ENCODE assay signal across 31 cellular contexts in genomic region chr5:135491038-135491551, GRCh38. TPM values are rescaled to one million over a fixed set of nuclear protein-coding genes. Genes with fewer than 3 reads are reported as not detected.
DNase-seq lines count a peak whose midpoint lies in the region; FAIRE-seq and TF ChIP-seq lines count a peak whose summit lies in the region.
"Had no signal": no experiment of that assay in that cellular context is flagged by ENCODE, and none has a peak within 500 bp of the region (broad histone marks: within the 10 kb centered on the region; RNA-seq: fewer than 3 reads in every experiment).

No MANE protein-coding gene starts in this region.

- H3K79me2 ChIP-seq in keratinocyte (ENCODE audit: control insufficient read depth, insufficient read depth, low read length) = no peaks in the 10 kb centered on the region

- H3K4me1 ChIP-seq in keratinocyte (ENCODE audit: control insufficient read depth, extremely low read depth, insufficient read depth, low read length) (peaks cover 43% of the 10 kb centered on the region), sigmoid colon (peaks cover 0 to 26% (median 23%) of the 10 kb centered on the region in 4 donors), vagina (peaks cover 43% of the 10 kb centered on the region)
- H3K4me1 ChIP-seq: prostate gland had no signal

- WGBS in sigmoid colon, 2 donors = 24 to 25% methylated on average over 14 of the region's 14 CpGs

- H3K9me3 ChIP-seq in keratinocyte (ENCODE audit: control insufficient read depth, low read depth, low read length) (no peaks in the 10 kb centered on the region), sigmoid colon (no peaks in the 10 kb centered on the region), vagina (no peaks in the 10 kb centered on the region)
- H3K9me3 ChIP-seq: MG63, prostate gland, testis had no signal

- FAIRE-seq in keratinocyte (lab: Jason Lieb, UNC) = peak; percentile 23
- FAIRE-seq: A204.1 had no signal

- peak overlapping the region; percentile 65 for H3K4me2 ChIP-seq in keratinocyte (ENCODE audit: control insufficient read depth, extremely low read depth, insufficient read depth, low read depth, low read length)
- H3K4me2 ChIP-seq: PC-9 had no signal

- no peak overlapping the region for H3K4me3 ChIP-seq in keratinocyte (ENCODE audit: control insufficient read depth in 2 of 3, extremely low read depth in 1 of 3, insufficient read depth in 2 of 3, low read depth in 1 of 3, low read length in 3 of 3)
- H3K4me3 ChIP-seq in sigmoid colon = no peak overlapping the region
- no peak overlapping the region for H3K4me3 ChIP-seq in vagina
- H3K4me3 ChIP-seq: dorsolateral prefrontal cortex, MG63, PC-9, prostate gland had no signal

- H3K36me3 ChIP-seq in keratinocyte (ENCODE audit: control insufficient read depth in 2 of 2, extremely low read depth in 1 of 2, insufficient read depth in 2 of 2, low read length in 2 of 2) (no peaks in the 10 kb centered on the region), sigmoid colon (no peaks in the 10 kb centered on the region), vagina (no peaks in the 10 kb centered on the region)
- H3K36me3 ChIP-seq: MG63, prostate gland had no signal

- no peaks in the 10 kb centered on the region for H4K20me1 ChIP-seq in keratinocyte (ENCODE audit: control insufficient read depth, extremely low read depth, insufficient read depth, low read length)

- H3K27me3 ChIP-seq in keratinocyte (ENCODE audit: control insufficient read depth, extremely low read depth, insufficient read depth, low read length) (no peaks in the 10 kb centered on the region), sigmoid colon (peaks cover 13 to 69% (median 60%) of the 10 kb centered on the region in 3 donors), vagina (no peaks in the 10 kb centered on the region)
- H3K27me3 ChIP-seq: MG63, testis had no signal

- intact Hi-C loops in sigmoid colon (cut with DNase I) = no loop called here
- intact Hi-C loops in vagina (cut with DNase I) = no loop called here

- TF ChIP-seq EP300 in sigmoid colon (IDR thresholded peaks at IDR 0.05) = no peak

- H3K9me1 ChIP-seq in keratinocyte (ENCODE audit: control insufficient read depth, extremely low read depth, insufficient read depth, low read length) = peaks cover 4% of the 10 kb centered on the region

- TF ChIP-seq POLR2A in sigmoid colon (IDR thresholded peaks at IDR 0.05) = no peak
- no peak for TF ChIP-seq POLR2A in vagina (IDR thresholded peaks at IDR 0.05)

- dilution Hi-C loops in keratinocyte (cut with MboI; ENCODE audit: extremely low pct_ligation_motif_present, low sequenced_read_pairs) = no loop called here

- no peak overlapping the region for H3K27ac ChIP-seq in keratinocyte (ENCODE audit: control insufficient read depth, insufficient read depth, low read length)
- no peak overlapping the region for H3K27ac ChIP-seq in sigmoid colon
- no peak overlapping the region for H3K27ac ChIP-seq in vagina
- H3K27ac ChIP-seq: dorsolateral prefrontal cortex, PC-9, prostate gland, testis, VCaP had no signal

- peak; percentile 56 for DNase-seq in activated effector memory CD4-positive, alpha-beta T cell treated with anti-CD3 and anti-CD28 coated beads, Interleukin-2, amount 50 U/mL, for 16 hours
- no peak for DNase-seq in activated effector memory CD4-positive, alpha-beta T cell treated with Interleukin-2 at 50 U/mL for 16 hours
- DNase-seq in ecto neural progenitor cell (ENCODE audit: low spot score) (peak; percentile 51), keratinocyte (ENCODE audit: low read depth, low spot score) (no peak), sigmoid colon (no peak), vagina (ENCODE audit: extremely low spot score in 2 of 2) (no peak), SHP77 (lab: John Stamatoyannopoulos, UW) (no peak), hypothalamus (lab: John Stamatoyannopoulos, UW) (no peak)
- DNase-seq: activated CD4-positive, alpha-beta T cell treated with anti-CD3 and anti-CD28 coated beads, Interleukin-2, amount 50 U/mL, for 1 hour; activated naive CD4-positive, alpha-beta T cell treated with anti-CD3 and anti-CD28 coated beads, Interleukin-2, amount 10 ng/mL, durations not matched to agents 7 days and 5 days; activated T-cell treated with anti-CD3 and anti-CD28 coated beads, Interleukin-2, amount 50 U/mL, for 72 hours; CD4-positive, alpha-beta T cell; cerebellar nuclear complex; dorsolateral prefrontal cortex; GOT3; KG1; MG63; NK-92 treated with Interleukin-12 subunit alpha and Interleukin-12 subunit beta, amount 100 ng/mL, for 24 hours; stimulated activated naive CD4-positive, alpha-beta T cell treated with Interleukin-2 at 50 U/mL for 16 hours; SW 1271; T-helper 9 cell; testis had no signal

- H2AFZ ChIP-seq in keratinocyte (ENCODE audit: control insufficient read depth, low read length) = no peak overlapping the region
- H2AFZ ChIP-seq: PC-9 had no signal

- TF ChIP-seq CTCF in keratinocyte (optimal IDR thresholded peaks at IDR 0.05 in 1 of 3, IDR thresholded peaks at IDR 0.05 in 1 of 3, conservative IDR thresholded peaks at IDR 0.05 in 1 of 3; ENCODE audit: extremely low read depth in 1 of 3, insufficient read depth in 2 of 3, low read length in 3 of 3) (no peak), sigmoid colon (IDR thresholded peaks at IDR 0.05) (no peak), vagina (IDR thresholded peaks at IDR 0.05) (no peak)

- no peak overlapping the region for H3K9ac ChIP-seq in keratinocyte (ENCODE audit: control insufficient read depth, extremely low read depth, insufficient read depth, low read length)

RNA-seq across cellular contexts. Expression of gene TIFAB, which starts 38.9 kb away (rescaled TPM):
- polyA plus RNA-seq in keratinocyte = not detected in 3 replicates
- polyA plus RNA-seq in keratinocyte (2011; ENCODE audit: low read depth) = not detected
- not detected in 2 replicates for polyA plus RNA-seq in keratinocyte (2011; cell fraction: cytosol; rRNA removed)
- not detected in 2 replicates for polyA plus RNA-seq in keratinocyte (2011; cell fraction: nucleus; rRNA removed)
- polyA plus RNA-seq in keratinocyte (2012; ENCODE audit: low replicate concordance) = not detected in 2 replicates
- polyA minus RNA-seq in keratinocyte = not detected in 3 replicates
- not detected for polyA minus RNA-seq in keratinocyte (2011; cell fraction: cytosol; rRNA and poly(A)+ RNA removed)
- polyA minus RNA-seq in keratinocyte (2011; cell fraction: nucleus; rRNA and poly(A)+ RNA removed) = not detected in 2 replicates
- total RNA-seq in sigmoid colon = not detected
- polyA plus RNA-seq in sigmoid colon = 1 to 10 TPM in 1 of 3 donors, under 1 TPM in 1, not detected in 1; 0.46 to 1.4 TPM
- not detected for total RNA-seq in vagina
- total RNA-seq: activated T-cell treated with anti-CD3 and anti-CD28 coated beads, Interleukin-2, amount 50 U/mL, for 72 hours; epithelial cell of proximal tubule; lung microvascular endothelial cell; NCI-H460; PC-9; prostate gland had no signal

RNA-seq across cellular contexts. Expression of gene DCANP1, which starts 43.9 kb away (rescaled TPM):
- polyA plus RNA-seq in keratinocyte (not detected in 3 replicates), sigmoid colon (under 1 TPM in 2 of 3 donors, not detected in 1; 0.13 to 0.46 TPM)
- polyA plus RNA-seq in keratinocyte (2011; ENCODE audit: low read depth) = not detected
- polyA plus RNA-seq in keratinocyte (2011; cell fraction: cytosol; rRNA removed) = not detected in 2 replicates
- not detected in 2 replicates for polyA plus RNA-seq in keratinocyte (2011; cell fraction: nucleus; rRNA removed)
- not detected in 2 replicates for polyA plus RNA-seq in keratinocyte (2012; ENCODE audit: low replicate concordance)
- 0.10 TPM in 1 of 3 replicates, not detected in the others for polyA minus RNA-seq in keratinocyte
- polyA minus RNA-seq in keratinocyte (2011; cell fraction: cytosol; rRNA and poly(A)+ RNA removed) = not detected
- polyA minus RNA-seq in keratinocyte (2011; cell fraction: nucleus; rRNA and poly(A)+ RNA removed) = not detected in 2 replicates
- total RNA-seq in sigmoid colon (not detected), vagina (not detected)
- total RNA-seq: activated T-cell treated with anti-CD3 and anti-CD28 coated beads, Interleukin-2, amount 50 U/mL, for 72 hours; epithelial cell of proximal tubule; lung microvascular endothelial cell; NCI-H460; PC-9; prostate gland; skeletal muscle tissue; testis had no signal

RNA-seq across cellular contexts. Expression of gene NEUROG1, which starts 44.7 kb away (rescaled TPM):
- polyA plus RNA-seq in keratinocyte = not detected in 3 replicates
- not detected for polyA plus RNA-seq in keratinocyte (2011; ENCODE audit: low read depth)
- not detected in 2 replicates for polyA plus RNA-seq in keratinocyte (2011; cell fraction: cytosol; rRNA removed)
- not detected in 2 replicates for polyA plus RNA-seq in keratinocyte (2011; cell fraction: nucleus; rRNA removed)
- polyA plus RNA-seq in keratinocyte (2012; ENCODE audit: low replicate concordance) = not detected in 2 replicates
- not detected in 3 replicates for polyA minus RNA-seq in keratinocyte
- not detected for polyA minus RNA-seq in keratinocyte (2011; cell fraction: cytosol; rRNA and poly(A)+ RNA removed)
- not detected in 2 replicates for polyA minus RNA-seq in keratinocyte (2011; cell fraction: nucleus; rRNA and poly(A)+ RNA removed)
- not detected for total RNA-seq in sigmoid colon
- not detected for polyA plus RNA-seq in sigmoid colon
- total RNA-seq in vagina = not detected
- total RNA-seq: activated T-cell treated with anti-CD3 and anti-CD28 coated beads, Interleukin-2, amount 50 U/mL, for 72 hours; CD4-positive, alpha-beta T cell; dorsolateral prefrontal cortex; epithelial cell of proximal tubule; lung microvascular endothelial cell; mucosa of gallbladder; NCI-H460; PC-9; prostate gland; skeletal muscle tissue; testis had no signal

Comparison
In these comparisons a context has a peak if more than half of its experiments do, and no peak if none do; other contexts are left out.
1. DNase-seq: peak in activated effector memory CD4-positive, alpha-beta T cell treated with anti-CD3 and anti-CD28 coated beads, Interleukin-2, amount 50 U/mL, for 16 hours (single experiment) and ecto neural progenitor cell (single experiment); none in activated effector memory CD4-positive, alpha-beta T cell treated with Interleukin-2 at 50 U/mL for 16 hours (single experiment), keratinocyte (single experiment), sigmoid colon (single experiment), vagina (0 of 2), SHP77 (0 of 2) and hypothalamus (0 of 51).